ENCODE assay signal across 8 cellular contexts in the genomic region with DNA sequence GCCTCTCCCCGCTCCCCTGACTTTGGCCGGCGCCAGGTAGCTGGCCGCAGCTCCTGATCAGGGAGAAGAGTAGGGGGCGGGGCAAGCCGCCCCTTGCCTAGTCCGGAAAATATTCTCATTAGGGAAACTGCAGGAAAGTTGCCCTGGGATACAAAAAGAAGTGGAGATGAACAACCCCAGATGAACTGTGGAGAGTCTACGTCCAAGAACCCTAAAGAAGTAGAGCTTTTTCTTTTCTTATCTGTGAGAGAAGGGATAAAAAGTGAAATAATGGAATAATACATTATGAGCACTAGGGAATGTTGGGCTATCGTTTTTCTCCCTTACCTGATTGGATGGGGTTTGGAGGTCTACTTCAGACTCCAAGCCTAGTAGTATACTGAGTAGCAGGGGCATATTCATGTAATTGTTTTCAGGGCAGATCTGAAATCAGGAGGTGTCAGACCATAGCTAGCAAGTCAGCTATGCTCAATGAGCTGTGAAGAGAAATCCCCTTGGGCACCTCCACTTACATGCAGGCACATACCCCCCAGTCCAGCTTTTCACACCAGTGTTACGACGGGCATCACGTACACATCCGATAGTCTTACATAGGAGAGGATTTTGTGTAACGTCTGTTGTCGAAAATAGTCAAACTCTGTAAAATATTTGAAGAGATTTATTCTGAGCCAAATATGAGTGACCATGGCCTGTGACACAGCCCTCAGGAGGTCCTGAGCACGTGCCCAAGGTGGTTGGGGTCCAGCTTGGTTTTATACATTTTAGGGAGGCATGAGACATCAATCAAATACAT. TPM values are rescaled to one million over a fixed set of nuclear protein-coding genes. Genes with fewer than 3 reads are reported as not detected.
DNase-seq lines count a peak whose midpoint lies in the region; ATAC-seq, FAIRE-seq and TF ChIP-seq lines count a peak whose summit lies in the region.

No MANE protein-coding gene starts in this region.

- H3K36me3 ChIP-seq in HUES6 (ENCODE audit: control insufficient read depth, insufficient read depth, low read length) (peaks cover 12% of the 10 kb centered on the region), astrocyte (ENCODE audit: insufficient read depth, low read length) (no peaks in the 10 kb centered on the region), lower lobe of right lung (no peaks in the 10 kb centered on the region), upper lobe of right lung (peaks cover 4% of the 10 kb centered on the region)

- no peaks in the 10 kb centered on the region for H3K27me3 Mint-ChIP-seq in astrocyte (ENCODE audit: low read depth, unreplicated experiment)

- DNase-seq in astrocyte (ENCODE audit: low read depth) = no peak
- no peak for DNase-seq in lower lobe of right lung
- DNase-seq in upper lobe of right lung = no peak
- DNase-seq in foreskin melanocyte = no peak
- DNase-seq in C1 segment of cervical spinal cord (lab: John Stamatoyannopoulos, UW) = no peak

- H3K4me2 ChIP-seq in astrocyte (ENCODE audit: low read length) = peak overlapping the region; percentile 99

- intact Hi-C loops in lower lobe of right lung (cut with DNase I) = no loop called here
- intact Hi-C loops in upper lobe of right lung (cut with DNase I) = no loop called here

- H3K79me2 ChIP-seq in astrocyte (ENCODE audit: insufficient read depth, low read length) = peaks cover 31% of the 10 kb centered on the region

- ATAC-seq in GM18505 (IDR thresholded peaks at IDR 0.05; ENCODE audit: unreplicated experiment) = no peak
- peak in 1 of 2 donors; percentile 50 for ATAC-seq in lower lobe of right lung
- peak; percentile 41 for ATAC-seq in upper lobe of right lung

- peaks cover 28% of the 10 kb centered on the region for H4K20me1 ChIP-seq in astrocyte (ENCODE audit: insufficient read depth, low read length)

- no peak for FAIRE-seq in astrocyte (lab: Jason Lieb, UNC)

- H3K9ac ChIP-seq in HUES6 (ENCODE audit: low read length) (peak overlapping the region; percentile 84), astrocyte (ENCODE audit: low read length) (peak overlapping the region; percentile 98)

- H3K4me3 ChIP-seq in HUES6 (ENCODE audit: low read depth, low read length) (peak overlapping the region; percentile 76), astrocyte (ENCODE audit: insufficient read depth, low read depth, low read length) (peak overlapping the region; percentile 100), lower lobe of right lung (peak overlapping the region; percentile 76), upper lobe of right lung (peak overlapping the region; percentile 76)

- H3K27ac ChIP-seq in 22Rv1 (peak overlapping the region; percentile 98), HUES6 (ENCODE audit: low read depth, low read length) (peak overlapping the region; percentile 52; the same call in 1 of the 2 replicates), astrocyte (ENCODE audit: low read depth, low read length) (peak overlapping the region; percentile 98), lower lobe of right lung (peak overlapping the region; percentile 99), upper lobe of right lung (peak overlapping the region; percentile 96)

- H3K9me3 ChIP-seq in HUES6 (ENCODE audit: control insufficient read depth, insufficient read depth, low read depth, low read length) (no peaks in the 10 kb centered on the region), astrocyte (ENCODE audit: insufficient read depth, low read depth, low read length) (no peaks in the 10 kb centered on the region), lower lobe of right lung (no peaks in the 10 kb centered on the region), upper lobe of right lung (no peaks in the 10 kb centered on the region)

- H3K4me1 Mint-ChIP-seq in astrocyte (ENCODE audit: low read depth, unreplicated experiment) = peaks cover 17% of the 10 kb centered on the region

- TF ChIP-seq CTCF in 22Rv1 (IDR thresholded peaks at IDR 0.05) (no peak), astrocyte (IDR thresholded peaks at IDR 0.05; ENCODE audit: insufficient read depth, low read depth, low read length) (no peak), lower lobe of right lung (IDR thresholded peaks at IDR 0.05) (no peak), upper lobe of right lung (IDR thresholded peaks at IDR 0.05) (no peak)

- peak overlapping the region; percentile 86 for H3K4me3 Mint-ChIP-seq in astrocyte (ENCODE audit: unreplicated experiment)

- H3K27ac Mint-ChIP-seq in astrocyte (ENCODE audit: unreplicated experiment) = peak overlapping the region; percentile 91

- peaks cover 23% of the 10 kb centered on the region for H3K4me1 ChIP-seq in HUES6 (ENCODE audit: control insufficient read depth, insufficient read depth, low read length)
- peaks cover 7% of the 10 kb centered on the region for H3K4me1 ChIP-seq in astrocyte (ENCODE audit: insufficient read depth, low read length)
- peaks cover 24% of the 10 kb centered on the region for H3K4me1 ChIP-seq in lower lobe of right lung
- peaks cover 17% of the 10 kb centered on the region for H3K4me1 ChIP-seq in upper lobe of right lung

- peak; percentile 39 for TF ChIP-seq POLR2A in GM18505 (IDR thresholded peaks at IDR 0.05; ENCODE audit: borderline replicate concordance, extremely low read depth, insufficient read depth, insufficient read length)

- H3K36me3 Mint-ChIP-seq in astrocyte (ENCODE audit: low read depth, unreplicated experiment) = peaks cover 13% of the 10 kb centered on the region

- H2AFZ ChIP-seq in astrocyte (ENCODE audit: low read depth, low read length) = peak overlapping the region; percentile 69

- H3K27me3 ChIP-seq in HUES6 (ENCODE audit: control insufficient read depth, insufficient read depth, low read length) (peaks cover 10% of the 10 kb centered on the region; the same call in 1 of the 2 replicates), astrocyte (ENCODE audit: insufficient read depth, low read length) (no peaks in the 10 kb centered on the region), lower lobe of right lung (ENCODE audit: low read depth) (no peaks in the 10 kb centered on the region), upper lobe of right lung (no peaks in the 10 kb centered on the region)

- no peaks in the 10 kb centered on the region for H3K9me3 Mint-ChIP-seq in astrocyte (ENCODE audit: unreplicated experiment)

RNA-seq across cellular contexts. Expression of a gene that starts 1.7 kb away (rescaled TPM):
- 34.8 and 45.8 TPM in 2 replicates for total RNA-seq in astrocyte
- total RNA-seq in lower lobe of right lung = 8.7 TPM
- total RNA-seq in upper lobe of right lung = 8.2 TPM
